8 cellular contexts compared by ENCODE assay signal in the genomic region with DNA sequence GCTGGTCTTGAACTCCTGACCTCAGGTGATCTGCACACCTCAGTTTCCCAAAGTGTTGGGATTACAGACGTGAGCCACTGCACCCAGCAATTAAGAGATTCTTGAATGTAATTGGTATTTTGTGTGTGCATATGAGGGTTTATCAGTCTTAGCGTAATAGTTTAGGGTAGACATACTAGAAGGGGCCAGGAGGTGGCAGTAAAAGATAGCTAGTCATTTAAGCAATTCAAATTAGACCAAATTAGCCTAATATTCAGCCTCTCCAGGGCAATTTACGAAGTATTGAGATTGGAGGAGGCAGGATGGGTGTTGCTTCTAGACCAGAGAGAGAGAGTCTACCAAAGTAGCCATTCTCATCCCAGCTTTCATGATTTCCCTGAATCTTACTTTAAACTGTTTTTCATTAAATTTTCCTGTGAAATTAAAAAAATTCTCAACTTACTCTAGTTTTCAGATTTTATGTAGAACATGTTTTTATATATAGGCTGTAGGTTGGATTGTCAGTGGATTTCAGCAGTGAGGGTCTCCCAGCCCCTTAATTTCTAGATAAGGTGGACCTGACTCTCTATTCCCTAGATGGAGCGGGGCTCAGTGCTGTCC.
DNase-seq lines count a peak whose midpoint lies in the region; ATAC-seq and TF ChIP-seq lines count a peak whose summit lies in the region.

No MANE protein-coding gene starts in this region.

- H2AFZ ChIP-seq in GM23338: no peak overlapping the region

- peaks cover 18% of the 10 kb centered on the region; the same call in 2 of the 3 replicates for H3K4me1 Mint-ChIP-seq in GM23338

- intact Hi-C loops in thyroid gland (cut with DNase I): no loop called here

- H3K79me2 ChIP-seq in GM23338 (replicated peaks; ENCODE audit: insufficient read depth): no peaks in the 10 kb centered on the region

- H3F3A ChIP-seq in GM23338 (replicated peaks; ENCODE audit: low read depth): no peaks in the 10 kb centered on the region

- H3K27me3 ChIP-seq in GM23338 (ENCODE audit: insufficient read depth) (no peaks in the 10 kb centered on the region), adipocyte (replicated peaks; ENCODE audit: control insufficient read depth, insufficient read depth, low read length) (no peaks in the 10 kb centered on the region), thyroid gland (no peaks in the 10 kb centered on the region)

- H3K9me3 Mint-ChIP-seq in GM23338: no peaks in the 10 kb centered on the region; the same call in 2 of the 3 replicates

- no peak for TF ChIP-seq POLR2A in thyroid gland (IDR thresholded peaks at IDR 0.05)

- no peaks in the 10 kb centered on the region for H3K4me1 ChIP-seq in GM23338 (ENCODE audit: insufficient read depth)
- H3K4me1 ChIP-seq in adipocyte (ENCODE audit: control insufficient read depth, insufficient read depth, low read length): no peaks in the 10 kb centered on the region
- no peaks in the 10 kb centered on the region for H3K4me1 ChIP-seq in thyroid gland

- H3K9me3 ChIP-seq in adipocyte (ENCODE audit: control insufficient read depth, low read length): no peaks in the 10 kb centered on the region
- no peaks in the 10 kb centered on the region for H3K9me3 ChIP-seq in thyroid gland

- no peak overlapping the region for H3K4me3 ChIP-seq in GM23338
- H3K4me3 ChIP-seq in adipocyte (ENCODE audit: low read length): no peak overlapping the region
- no peak overlapping the region for H3K4me3 ChIP-seq in thyroid gland (replicated peaks in 1 of 3)

- WGBS in thyroid gland, 2 donors: 40 to 41% methylated on average over 4 of the region's 4 CpGs

- peak; percentile 72 to 80 for TF ChIP-seq CTCF in GM23338 (conservative IDR thresholded peaks at IDR 0.05; ENCODE audit: low read depth in 2 of 2)
- peak in 5 of 6 experiments; percentile 7 to 87 (median 65) for TF ChIP-seq CTCF in thyroid gland (IDR thresholded peaks at IDR 0.05)

- no peaks in the 10 kb centered on the region for H3K9me2 ChIP-seq in GM23338 (ENCODE audit: insufficient read depth)

- no peak overlapping the region for H3K27ac Mint-ChIP-seq in GM23338

- H3K4me3 Mint-ChIP-seq in GM23338: no peak overlapping the region

- no peaks in the 10 kb centered on the region for H3K36me3 Mint-ChIP-seq in GM23338 (ENCODE audit: low read depth)

- DNase-seq in COLO668 (lab: John Stamatoyannopoulos, UW; ENCODE audit: unreplicated experiment): peak; percentile 34
- DNase-seq in GM23338 (ENCODE audit: low spot score): peak; percentile 80
- DNase-seq in NCI-H345 (lab: John Stamatoyannopoulos, UW): peak; percentile 30
- DNase-seq in adipocyte (ENCODE audit: low read depth): peak; percentile 81
- peak; percentile 28 for DNase-seq in iPS DF 4.7 (ENCODE audit: extremely low read depth, low spot score)
- DNase-seq in thyroid gland: peak; percentile 5 to 9

- H3K4me2 ChIP-seq in GM23338: no peak overlapping the region

- no peaks in the 10 kb centered on the region for H3K27me3 Mint-ChIP-seq in GM23338 (ENCODE audit: insufficient read depth, low read depth, poor library complexity)

- H3K27ac ChIP-seq in GM23338 (ENCODE audit: low read depth) (no peak overlapping the region), thyroid gland (no peak overlapping the region)

- ATAC-seq in GM23338: peak; percentile 91
- ATAC-seq in HG02610 (IDR thresholded peaks at IDR 0.05; ENCODE audit: unreplicated experiment): no peak
- ATAC-seq in HG02642 (IDR thresholded peaks at IDR 0.05; ENCODE audit: poor library complexity, unreplicated experiment): no peak

- H4K20me1 ChIP-seq in GM23338 (replicated peaks; ENCODE audit: insufficient read depth): no peaks in the 10 kb centered on the region

- H3K9ac ChIP-seq in adipocyte (ENCODE audit: low read length): no peak overlapping the region

- H3K36me3 ChIP-seq in GM23338 (ENCODE audit: insufficient read depth) (no peaks in the 10 kb centered on the region), adipocyte (ENCODE audit: control insufficient read depth, insufficient read depth, low read length, severe bottlenecking) (no peaks in the 10 kb centered on the region), thyroid gland (no peaks in the 10 kb centered on the region)

TF ChIP-seq in GM23338, 12 proteins besides CTCF, POLR2A, EP300 and RAD21 (continues in another document):
- TF ChIP-seq CREB1 (CRISPR knock-in tag; IDR thresholded peaks at IDR 0.05; ENCODE audit: low read depth) (no peak), EZH2 (IDR thresholded peaks at IDR 0.05; ENCODE audit: low read depth, unreplicated experiment) (no peak), ZNF114 (CRISPR knock-in tag; IDR thresholded peaks at IDR 0.05) (no peak)
- TF ChIP-seq, protein P1, sequence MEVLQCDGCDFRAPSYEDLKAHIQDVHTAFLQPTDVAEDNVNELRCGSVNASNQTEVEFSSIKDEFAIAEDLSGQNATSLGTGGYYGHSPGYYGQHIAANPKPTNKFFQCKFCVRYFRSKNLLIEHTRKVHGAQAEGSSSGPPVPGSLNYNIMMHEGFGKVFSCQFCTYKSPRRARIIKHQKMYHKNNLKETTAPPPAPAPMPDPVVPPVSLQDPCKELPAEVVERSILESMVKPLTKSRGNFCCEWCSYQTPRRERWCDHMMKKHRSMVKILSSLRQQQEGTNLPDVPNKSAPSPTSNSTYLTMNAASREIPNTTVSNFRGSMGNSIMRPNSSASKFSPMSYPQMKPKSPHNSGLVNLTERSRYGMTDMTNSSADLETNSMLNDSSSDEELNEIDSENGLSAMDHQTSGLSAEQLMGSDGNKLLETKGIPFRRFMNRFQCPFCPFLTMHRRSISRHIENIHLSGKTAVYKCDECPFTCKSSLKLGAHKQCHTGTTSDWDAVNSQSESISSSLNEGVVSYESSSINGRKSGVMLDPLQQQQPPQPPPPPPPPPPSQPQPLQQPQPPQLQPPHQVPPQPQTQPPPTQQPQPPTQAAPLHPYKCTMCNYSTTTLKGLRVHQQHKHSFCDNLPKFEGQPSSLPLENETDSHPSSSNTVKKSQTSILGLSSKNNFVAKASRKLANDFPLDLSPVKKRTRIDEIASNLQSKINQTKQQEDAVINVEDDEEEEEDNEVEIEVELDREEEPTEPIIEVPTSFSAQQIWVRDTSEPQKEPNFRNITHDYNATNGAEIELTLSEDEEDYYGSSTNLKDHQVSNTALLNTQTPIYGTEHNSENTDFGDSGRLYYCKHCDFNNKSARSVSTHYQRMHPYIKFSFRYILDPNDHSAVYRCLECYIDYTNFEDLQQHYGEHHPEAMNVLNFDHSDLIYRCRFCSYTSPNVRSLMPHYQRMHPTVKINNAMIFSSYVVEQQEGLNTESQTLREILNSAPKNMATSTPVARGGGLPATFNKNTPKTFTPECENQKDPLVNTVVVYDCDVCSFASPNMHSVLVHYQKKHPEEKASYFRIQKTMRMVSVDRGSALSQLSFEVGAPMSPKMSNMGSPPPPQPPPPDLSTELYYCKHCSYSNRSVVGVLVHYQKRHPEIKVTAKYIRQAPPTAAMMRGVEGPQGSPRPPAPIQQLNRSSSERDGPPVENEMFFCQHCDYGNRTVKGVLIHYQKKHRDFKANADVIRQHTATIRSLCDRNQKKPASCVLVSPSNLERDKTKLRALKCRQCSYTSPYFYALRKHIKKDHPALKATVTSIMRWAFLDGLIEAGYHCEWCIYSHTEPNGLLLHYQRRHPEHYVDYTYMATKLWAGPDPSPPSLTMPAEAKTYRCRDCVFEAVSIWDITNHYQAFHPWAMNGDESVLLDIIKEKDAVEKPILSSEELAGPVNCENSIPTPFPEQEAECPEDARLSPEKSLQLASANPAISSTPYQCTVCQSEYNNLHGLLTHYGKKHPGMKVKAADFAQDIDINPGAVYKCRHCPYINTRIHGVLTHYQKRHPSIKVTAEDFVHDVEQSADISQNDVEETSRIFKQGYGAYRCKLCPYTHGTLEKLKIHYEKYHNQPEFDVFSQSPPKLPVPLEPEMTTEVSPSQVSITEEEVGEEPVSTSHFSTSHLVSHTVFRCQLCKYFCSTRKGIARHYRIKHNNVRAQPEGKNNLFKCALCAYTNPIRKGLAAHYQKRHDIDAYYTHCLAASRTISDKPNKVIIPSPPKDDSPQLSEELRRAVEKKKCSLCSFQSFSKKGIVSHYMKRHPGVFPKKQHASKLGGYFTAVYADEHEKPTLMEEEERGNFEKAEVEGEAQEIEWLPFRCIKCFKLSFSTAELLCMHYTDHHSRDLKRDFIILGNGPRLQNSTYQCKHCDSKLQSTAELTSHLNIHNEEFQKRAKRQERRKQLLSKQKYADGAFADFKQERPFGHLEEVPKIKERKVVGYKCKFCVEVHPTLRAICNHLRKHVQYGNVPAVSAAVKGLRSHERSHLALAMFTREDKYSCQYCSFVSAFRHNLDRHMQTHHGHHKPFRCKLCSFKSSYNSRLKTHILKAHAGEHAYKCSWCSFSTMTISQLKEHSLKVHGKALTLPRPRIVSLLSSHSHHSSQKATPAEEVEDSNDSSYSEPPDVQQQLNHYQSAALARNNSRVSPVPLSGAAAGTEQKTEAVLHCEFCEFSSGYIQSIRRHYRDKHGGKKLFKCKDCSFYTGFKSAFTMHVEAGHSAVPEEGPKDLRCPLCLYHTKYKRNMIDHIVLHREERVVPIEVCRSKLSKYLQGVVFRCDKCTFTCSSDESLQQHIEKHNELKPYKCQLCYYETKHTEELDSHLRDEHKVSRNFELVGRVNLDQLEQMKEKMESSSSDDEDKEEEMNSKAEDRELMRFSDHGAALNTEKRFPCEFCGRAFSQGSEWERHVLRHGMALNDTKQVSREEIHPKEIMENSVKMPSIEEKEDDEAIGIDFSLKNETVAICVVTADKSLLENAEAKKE (CRISPR knock-in tag; IDR thresholded peaks at IDR 0.05): no peak

Comparison
In these comparisons a context has a peak if more than half of its experiments do, and no peak if none do; other contexts are left out.
1. DNase-seq: peak in every context shown above with its lines; median percentile 81 in adipocyte; 80 in GM23338; 34 in COLO668; 30 in NCI-H345; 28 in iPS DF 4.7; 7 in thyroid gland.